1 cellular context compared by ENCODE assay signal in the genomic region with DNA sequence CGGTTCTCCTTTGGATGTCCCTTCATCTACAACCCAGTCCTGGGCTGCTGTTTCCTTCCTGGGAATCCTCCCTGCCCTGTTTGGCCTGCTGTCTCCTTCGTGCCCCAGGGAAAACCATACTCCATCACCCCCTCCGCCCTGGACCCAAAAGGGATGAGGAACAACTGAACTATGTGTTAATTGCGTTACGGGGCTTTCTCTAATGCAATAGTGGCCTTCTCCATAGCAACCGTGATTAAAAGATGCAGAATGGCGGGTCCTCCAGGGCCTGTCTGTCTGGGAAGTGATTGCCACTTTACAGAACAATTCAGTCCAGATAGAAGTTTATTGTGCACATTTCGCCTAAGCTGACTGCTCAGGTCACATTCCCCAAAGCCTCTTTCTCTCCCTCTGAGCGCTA.
TF ChIP-seq lines count a peak whose summit lies in the region.

No MANE protein-coding gene starts in this region.

TF ChIP-seq in H1, 55 proteins besides CTCF, POLR2A, EP300 and RAD21 (continued from another document):
- no peak for TF ChIP-seq CEBPB (IDR thresholded peaks at IDR 0.05; ENCODE audit: low read depth, low read length)
